Comparison of ENCODE assay signal across 18 cellular contexts in genomic region chr7:20647051-20647450, GRCh38. TPM values are rescaled to one million over a fixed set of nuclear protein-coding genes. Genes with fewer than 3 reads are reported as not detected.
DNase-seq lines count a peak whose midpoint lies in the region; ATAC-seq and TF ChIP-seq lines count a peak whose summit lies in the region.
"Had no signal": no experiment of that assay in that cellular context is flagged by ENCODE, and none has a peak within 500 bp of the region (broad histone marks: within the 10 kb centered on the region; RNA-seq: fewer than 3 reads in every experiment).

No MANE protein-coding gene starts in this region.

- no peaks in the 10 kb centered on the region for H3K27me3 ChIP-seq in brain microvascular endothelial cell (replicated peaks)
- H3K27me3 ChIP-seq: BLaER1 had no signal

- no peak for TF ChIP-seq CTCF in brain microvascular endothelial cell (IDR thresholded peaks at IDR 0.05; ENCODE audit: low read depth, low read length, missing control alignments)

- in situ Hi-C loops in brain microvascular endothelial cell (cut with HindIII; ENCODE audit: low pct_ligation_motif_present, low sequenced_read_pairs) = no loop called here

- DNase-seq in LHCN-M2 (ENCODE audit: low read depth) = peak; percentile 37
- DNase-seq in brain microvascular endothelial cell = peak; percentile 17
- DNase-seq in glomerular visceral epithelial cell (ENCODE audit: extremely low spot score) = peak; percentile 34
- DNase-seq in stromal cell of bone marrow (ENCODE audit: low read depth) = peak; percentile 42
- DNase-seq in T-helper 1 cell = no peak
- DNase-seq in activated gamma-delta T cell (lab: John Stamatoyannopoulos, UW) = no peak
- DNase-seq: CD8-positive, alpha-beta T cell; GOT3; NCI-H1417; NCI-H187; NCI-H2227 treated with DMSO at 0.1 percent for 48 hours; NCI-H524 treated with DMSO at 0.1 percent for 48 hours; PC-3; RPMI8226; SHP77 treated with DMSO at 0.1 percent for 48 hours had no signal

- no peak overlapping the region for H3K4me3 ChIP-seq in brain microvascular endothelial cell (ENCODE audit: low read depth, low read length)
- H3K4me3 ChIP-seq: BLaER1 had no signal

- ATAC-seq in HG02938 (IDR thresholded peaks at IDR 0.05; ENCODE audit: unreplicated experiment) = no peak
- ATAC-seq: CD8-positive, alpha-beta T cell; PC-3 had no signal

- H3K36me3 ChIP-seq in brain microvascular endothelial cell (replicated peaks) = no peaks in the 10 kb centered on the region
- H3K36me3 ChIP-seq: BLaER1 had no signal

- no peak overlapping the region for H3K27ac ChIP-seq in brain microvascular endothelial cell
- H3K27ac ChIP-seq: BLaER1 had no signal

RNA-seq across cellular contexts. Expression of gene ABCB5, which starts 31.6 kb away (rescaled TPM):
- not detected in 2 replicates for total RNA-seq in LHCN-M2 (2014; rRNA removed)
- polyA plus RNA-seq in LHCN-M2 (2012) = 0.07 TPM
- total RNA-seq: A673; CD8-positive, alpha-beta T cell; PC-3 had no signal

Comparison
In these comparisons a context has a peak if more than half of its experiments do, and no peak if none do; other contexts are left out.
1. DNase-seq: peak in LHCN-M2 (single experiment), brain microvascular endothelial cell (single experiment), glomerular visceral epithelial cell (single experiment) and stromal cell of bone marrow (single experiment); none in T-helper 1 cell (0 of 5) and activated gamma-delta T cell (single experiment).